Comparison of ENCODE assay signal across 17 cellular contexts in genomic region chr9:94086961-94087360, GRCh38. TPM values are rescaled to one million over a fixed set of nuclear protein-coding genes. Genes with fewer than 3 reads are reported as not detected.
DNase-seq lines count a peak whose midpoint lies in the region; ATAC-seq and TF ChIP-seq lines count a peak whose summit lies in the region.
"Had no signal": no experiment of that assay in that cellular context is flagged by ENCODE, and none has a peak within 500 bp of the region (broad histone marks: within the 10 kb centered on the region; RNA-seq: fewer than 3 reads in every experiment).

No MANE protein-coding gene starts in this region.

- H3K4me3 ChIP-seq in cardiac fibroblast (replicated peaks in 1 of 2; ENCODE audit: low read depth in 2 of 2, low read length in 2 of 2), result no peak overlapping the region
- H3K4me3 ChIP-seq in fibroblast of pulmonary artery (replicated peaks; ENCODE audit: low read depth, low read length), result no peak overlapping the region
- H3K4me3 ChIP-seq in skeletal muscle cell (ENCODE audit: low read depth, low read length), result no peak overlapping the region

- DNase-seq in left ventricle myocardium superior (no peak), Right ventricle myocardium superior (no peak), cardiac fibroblast (ENCODE audit: low read depth in 2 of 2) (peak; percentile 50 to 59), fibroblast of pulmonary artery (ENCODE audit: low read depth) (peak; percentile 57), skeletal muscle cell (ENCODE audit: low read depth) (peak; percentile 40), GM10266 (ENCODE audit: extremely low spot score) (no peak)
- no peak for DNase-seq in stimulated activated CD4-positive, alpha-beta T cell treated with anti-CD3 and anti-CD28 coated beads, Interleukin-2, amount 100 ng/mL, for 24 hours
- DNase-seq: 8988T; CD4-positive, CD25-positive, alpha-beta regulatory T cell; NCI-H1417; NCI-H187; NCI-H2107; NCI-H2227 treated with DMSO at 0.1 percent for 48 hours; NCI-H510A treated with DMSO at 0.1 percent for 48 hours; NCI-H774; SHP77 treated with DMSO at 0.1 percent for 48 hours had no signal

- ATAC-seq in left ventricle myocardium superior (peak; percentile 34), Right ventricle myocardium superior (ENCODE audit: poor library complexity) (no peak), HG02763 (IDR thresholded peaks at IDR 0.05; ENCODE audit: unreplicated experiment) (no peak)

- intact Hi-C loops in left ventricle myocardium superior (cut with micrococcal nuclease) (no loop called here), Right ventricle myocardium superior (cut with DNase I) (loop anchor here (10.0 kb wide), 1 partner anchor 48 kb away; no protein-coding TSS in a partner anchor)

- TF ChIP-seq CTCF in cardiac fibroblast (IDR thresholded peaks at IDR 0.05; ENCODE audit: low read depth, low read length), result no peak
- no peak for TF ChIP-seq CTCF in fibroblast of pulmonary artery (IDR thresholded peaks at IDR 0.05; ENCODE audit: low read length, missing control alignments)
- no peak for TF ChIP-seq CTCF in GM10266 (IDR thresholded peaks at IDR 0.05; ENCODE audit: control insufficient read depth, insufficient read depth, low read depth, missing control alignments)

RNA-seq across cellular contexts. Expression of gene PTPDC1, which starts 2.7 kb away (rescaled TPM):
- 8.3 TPM for total RNA-seq in left ventricle myocardium superior
- total RNA-seq in Right ventricle myocardium superior, result 8.4 TPM

Comparison
In these comparisons a context has a peak if more than half of its experiments do, and no peak if none do; other contexts are left out.
1. DNase-seq: peak in cardiac fibroblast (2 of 2), fibroblast of pulmonary artery (single experiment) and skeletal muscle cell (single experiment); none in left ventricle myocardium superior (single experiment), Right ventricle myocardium superior (single experiment), GM10266 (single experiment) and stimulated activated CD4-positive, alpha-beta T cell treated with anti-CD3 and anti-CD28 coated beads, Interleukin-2, amount 100 ng/mL, for 24 hours (0 of 2).